ENCODE assay signal across 19 cellular contexts in genomic region chr19:51664997-51665396, GRCh38. TPM values are rescaled to one million over a fixed set of nuclear protein-coding genes. Genes with fewer than 3 reads are reported as not detected.
DNase-seq lines count a peak whose midpoint lies in the region; ATAC-seq and TF ChIP-seq lines count a peak whose summit lies in the region.
"Had no signal": no experiment of that assay in that cellular context is flagged by ENCODE, and none has a peak within 500 bp of the region (broad histone marks: within the 10 kb centered on the region; RNA-seq: fewer than 3 reads in every experiment).

No MANE protein-coding gene starts in this region.

- H3K79me2 ChIP-seq in OCI-LY7 (ENCODE audit: insufficient read depth, low read depth, low read length) (no peaks in the 10 kb centered on the region), osteoblast (ENCODE audit: insufficient read depth, low read length) (no peaks in the 10 kb centered on the region)

- intact Hi-C loops in OCI-LY7 (cut with micrococcal nuclease; ENCODE audit: unreplicated experiment) = loop anchor here (5.0 kb wide), 1 partner anchor 112 kb away; no protein-coding TSS in a partner anchor

- CTCF ChIA-PET in OCI-LY7 (lab: Charles Lee; ENCODE audit: unreplicated experiment) = no interaction called here

- H3K4me2 ChIP-seq in OCI-LY7 (ENCODE audit: low read length) (no peak overlapping the region), osteoblast (ENCODE audit: insufficient read depth, low read length) (no peak overlapping the region)

- no peaks in the 10 kb centered on the region for H3K9me2 ChIP-seq in OCI-LY7 (ENCODE audit: insufficient read depth, low read length)

- H3K36me3 ChIP-seq in OCI-LY7 (ENCODE audit: insufficient read depth, low read length) (no peaks in the 10 kb centered on the region), osteoblast (ENCODE audit: insufficient read depth, low read length) (no peaks in the 10 kb centered on the region)

- H4K20me1 ChIP-seq in OCI-LY7 (ENCODE audit: insufficient read depth, low read length) (no peaks in the 10 kb centered on the region), osteoblast (ENCODE audit: insufficient read depth, low read length) (no peaks in the 10 kb centered on the region)

- peaks cover 3% of the 10 kb centered on the region for H3K27me3 ChIP-seq in osteoblast (ENCODE audit: insufficient read depth, low read length)

- ATAC-seq in esophagus mucosa = no peak
- ATAC-seq in GM18517 (IDR thresholded peaks at IDR 0.05; ENCODE audit: unreplicated experiment) = no peak
- ATAC-seq: activated T-cell treated with anti-CD3 and anti-CD28 coated beads, Interleukin-2, amount 50 U/mL, for 4 hours; effector memory CD8-positive, alpha-beta T cell; HepG2 had no signal

- TF ChIP-seq CTCF in GM12864 (IDR thresholded peaks at IDR 0.05; ENCODE audit: low read depth, low read length, missing control alignments) (peak; percentile 25), OCI-LY7 (conservative IDR thresholded peaks at IDR 0.05; ENCODE audit: low read length) (peak; percentile 55), cardiac fibroblast (IDR thresholded peaks at IDR 0.05; ENCODE audit: low read depth, low read length) (peak; percentile 52), osteoblast (IDR thresholded peaks at IDR 0.05; ENCODE audit: extremely low read depth, low read depth, low read length) (peak; percentile 67)

- POLR2A ChIA-PET in OCI-LY7 (lab: Charles Lee) = no interaction called here

- no TSS peak for BruUV-seq in OCI-LY7 (replicated peaks; lab: Mats Ljungman, UMichigan)

- H3K4me3 ChIP-seq in GM12864 (ENCODE audit: low read depth, low read length) (no peak overlapping the region), OCI-LY7 (ENCODE audit: low read depth, low read length, poor library complexity, severe bottlenecking) (no peak overlapping the region), cardiac fibroblast (replicated peaks in 1 of 2; ENCODE audit: low read depth in 2 of 2, low read length in 2 of 2) (no peak overlapping the region), osteoblast (ENCODE audit: insufficient read depth, low read length) (no peak overlapping the region)

- H2AFZ ChIP-seq in OCI-LY7 (ENCODE audit: low read length) (no peak overlapping the region), osteoblast (ENCODE audit: low read length) (no peak overlapping the region)

- H3K4me1 ChIP-seq in OCI-LY7 (ENCODE audit: insufficient read depth, low read length, poor library complexity, severe bottlenecking) (no peaks in the 10 kb centered on the region), osteoblast (ENCODE audit: insufficient read depth, low read length) (no peaks in the 10 kb centered on the region)

- H3K9me3 ChIP-seq in OCI-LY7 (ENCODE audit: low read length) (no peaks in the 10 kb centered on the region), osteoblast (ENCODE audit: low read depth, low read length) (no peaks in the 10 kb centered on the region)

- H3K27ac ChIP-seq in OCI-LY7 (ENCODE audit: low read depth, low read length, poor library complexity, severe bottlenecking) (no peak overlapping the region), osteoblast (ENCODE audit: low read depth, low read length) (no peak overlapping the region)

- DNase-seq in GM12864 (ENCODE audit: low read depth) (no peak), OCI-LY7 (ENCODE audit: low spot score) (no peak), cardiac fibroblast (ENCODE audit: low read depth in 2 of 2) (peak; percentile 21 to 41), osteoblast (ENCODE audit: insufficient read length, low spot score, missing footprints) (no peak), SHP77 treated with DMSO at 0.1 percent for 48 hours (lab: John Stamatoyannopoulos, UW) (no peak), SKM-1 (lab: John Stamatoyannopoulos, UW; ENCODE audit: unreplicated experiment) (no peak)
- DNase-seq: activated CD4-positive, alpha-beta T cell treated with anti-CD3 and anti-CD28 coated beads, Interleukin-2, amount 50 U/mL, for 1 hour; activated T-cell treated with anti-CD3 and anti-CD28 coated beads, Interleukin-2, amount 50 U/mL, for 4 hours; caudate nucleus; DMS79; effector memory CD8-positive, alpha-beta T cell; immature natural killer cell; mesenchymal stem cell; NCI-H1092; nephron progenitor cell had no signal

RNA-seq across cellular contexts. Expression of gene SIGLEC14, which starts 18.4 kb away (rescaled TPM):
- not detected in 2 replicates for total RNA-seq in OCI-LY7 (2014; rRNA removed; shearing (Covaris generic))
- total RNA-seq in OCI-LY7 (2022) (not detected in 2 replicates), osteoblast (not detected in 2 replicates), esophagus mucosa (0.80 TPM)
- total RNA-seq: activated T-cell treated with anti-CD3 and anti-CD28 coated beads, Interleukin-2, amount 50 U/mL, for 4 hours; renal cortical epithelial cell had no signal

RNA-seq across cellular contexts. Expression of gene SPACA6, which starts 28.1 kb away (rescaled TPM):
- 5.9 and 12.5 TPM in 2 replicates for total RNA-seq in OCI-LY7 (2014; rRNA removed; shearing (Covaris generic))
- 2.5 and 5.1 TPM in 2 replicates for total RNA-seq in OCI-LY7 (2022)
- 9.4 and 12.7 TPM in 2 replicates for total RNA-seq in osteoblast
- 3.0 TPM for total RNA-seq in esophagus mucosa

RNA-seq across cellular contexts. Expression of gene SIGLEC5, which starts 34.8 kb away (rescaled TPM):
- total RNA-seq in OCI-LY7 (2014; rRNA removed; shearing (Covaris generic)) = not detected in 2 replicates
- total RNA-seq in OCI-LY7 (2022) = not detected in 2 replicates
- under 0.01 TPM in 1 of 2 replicates, not detected in the other for total RNA-seq in osteoblast
- total RNA-seq in esophagus mucosa = not detected
- total RNA-seq: HepG2, renal cortical epithelial cell had no signal

RNA-seq across cellular contexts. Expression of gene HAS1, which starts 58.8 kb away (rescaled TPM):
- not detected in 2 replicates for total RNA-seq in OCI-LY7 (2014; rRNA removed; shearing (Covaris generic))
- total RNA-seq in OCI-LY7 (2022) = not detected in 2 replicates
- total RNA-seq in osteoblast = 5.4 and 6.2 TPM in 2 replicates
- total RNA-seq in esophagus mucosa = not detected
- total RNA-seq: activated T-cell treated with anti-CD3 and anti-CD28 coated beads, Interleukin-2, amount 50 U/mL, for 4 hours; HepG2; renal cortical epithelial cell had no signal

Comparison
In these comparisons a context has a peak if more than half of its experiments do, and no peak if none do; other contexts are left out.
1. DNase-seq: peak in cardiac fibroblast (2 of 2); none in GM12864 (single experiment), OCI-LY7 (single experiment), osteoblast (single experiment), SHP77 treated with DMSO at 0.1 percent for 48 hours (single experiment) and SKM-1 (single experiment).
2. Peak in every context shown above with its lines, with median percentiles within 50 percentile points of each other: CTCF ChIP-seq.